8 cellular contexts compared by ENCODE assay signal in the genomic region with DNA sequence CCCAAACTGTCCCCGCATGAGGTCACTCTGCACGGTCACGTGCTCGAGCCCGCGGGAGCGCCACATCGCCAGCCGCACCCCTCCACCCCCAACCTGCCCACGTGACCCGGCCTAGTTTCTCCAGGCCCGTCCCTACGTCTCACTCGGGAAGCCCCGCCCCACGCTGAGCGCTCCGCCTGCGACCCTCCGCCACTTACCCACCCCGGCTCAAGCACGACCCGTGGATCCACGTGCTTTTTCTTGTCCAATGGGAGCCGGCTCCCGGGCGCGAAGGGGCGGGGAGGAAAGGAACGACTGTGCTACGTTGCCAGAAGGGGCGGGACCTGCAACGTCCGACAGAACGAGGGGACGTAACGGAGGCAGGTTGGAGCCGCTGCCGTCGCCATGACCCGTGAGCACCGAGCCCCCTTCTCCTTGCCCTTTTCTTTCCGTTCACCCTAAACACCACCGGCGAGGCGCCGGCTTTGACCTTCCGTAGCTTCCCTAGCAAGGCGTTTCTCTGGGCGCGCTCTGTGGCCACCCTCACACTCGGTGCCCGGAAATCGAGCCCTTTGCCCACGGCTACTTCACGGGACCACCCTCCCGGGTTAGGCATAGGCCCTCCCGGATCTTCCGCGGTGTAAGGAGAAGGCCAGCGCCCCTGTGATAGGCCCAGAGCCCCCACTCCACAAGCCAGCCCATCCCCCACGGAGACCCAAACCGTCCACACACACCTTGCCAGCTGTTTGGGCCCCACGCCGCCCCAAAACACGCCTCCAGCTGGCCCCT. TPM values are rescaled to one million over a fixed set of nuclear protein-coding genes. Genes with fewer than 3 reads are reported as not detected.
DNase-seq lines count a peak whose midpoint lies in the region; ATAC-seq and TF ChIP-seq lines count a peak whose summit lies in the region.

A gene (plus strand): TSS at position 328 of the 768 bp plus-strand sequence. CDS start 57 bp downstream, at position 385.

- H3K4me3 ChIP-seq in PC-3 (ENCODE audit: low read length): peak within 1 kb of the TSS; percentile 96

- 0 out of 2 replicates have a peak, but pooled peaks have one; percentile 3 for TF ChIP-seq EP300 in Ishikawa (IDR thresholded peaks at IDR 0.05; ENCODE audit: borderline replicate concordance)

- TF ChIP-seq CTCF in PC-3 (conservative IDR thresholded peaks at IDR 0.05; ENCODE audit: low read depth, low read length): no peak

- BruUV-seq in PC-3 (replicated peaks; lab: Mats Ljungman, UMichigan): TSS peak; percentile 67

- peak; percentile 84 for ATAC-seq in GM21529 (IDR thresholded peaks at IDR 0.05; ENCODE audit: unreplicated experiment)
- ATAC-seq in PC-3: peak; percentile 96

- no peak for TF ChIP-seq RAD21 in Ishikawa (IDR thresholded peaks at IDR 0.05; ENCODE audit: low read depth)

- H3K27ac ChIP-seq in PC-3 (ENCODE audit: low read length) (peak within 1 kb of the TSS; percentile 74), epithelial cell of prostate (peak within 1 kb of the TSS; percentile 70)

- peaks cover 35% of the 10 kb centered on the region for H3K79me2 ChIP-seq in PC-3 (ENCODE audit: low read length)

- peak within 1 kb of the TSS; percentile 81 for H2AFZ ChIP-seq in PC-3 (ENCODE audit: low read length)

- H3F3A ChIP-seq in PC-3 (ENCODE audit: low read length, unreplicated experiment): no peaks in the 10 kb centered on the region

- no peaks in the 10 kb centered on the region for H3K9me3 ChIP-seq in PC-3 (ENCODE audit: low read length)

- intact Hi-C loops in PC-3 (cut with micrococcal nuclease): loop anchor here (2.0 kb wide), 1 partner anchor 15 kb away; a partner anchor contains a TSS

- peak within 1 kb of the TSS; percentile 90 for H3K4me2 ChIP-seq in PC-3 (ENCODE audit: low read length)

- H3K9ac ChIP-seq in PC-3 (ENCODE audit: low read length): peak within 1 kb of the TSS; percentile 99

- no peaks in the 10 kb centered on the region for H3K9me2 ChIP-seq in PC-3 (replicated peaks; ENCODE audit: low read length)

- CTCF ChIA-PET in PC-3 (lab: Charles Lee): no interaction called here

- H3K27me3 ChIP-seq in PC-3 (ENCODE audit: low read length): no peaks in the 10 kb centered on the region

- H3K4me1 ChIP-seq in PC-3 (ENCODE audit: insufficient read depth, low read length): peaks cover 36% of the 10 kb centered on the region

- peaks cover 5% of the 10 kb centered on the region; the same call in 1 of the 2 replicates for H4K20me1 ChIP-seq in PC-3 (ENCODE audit: low read length)

- H3K36me3 ChIP-seq in PC-3 (ENCODE audit: low read depth, low read length): peaks cover 30% of the 10 kb centered on the region

- peak; percentile 90 for DNase-seq in DMS 273 treated with DMSO at 0.1 percent for 48 hours (lab: John Stamatoyannopoulos, UW)
- DNase-seq in PC-3: peak; percentile 99
- DNase-seq in activated T-cell treated with anti-CD3 and anti-CD28 coated beads for 48 hours (ENCODE audit: low read depth): peak; percentile 100
- DNase-seq in epithelial cell of prostate (ENCODE audit: low read depth, low spot score): peak; percentile 95
- DNase-seq in mucosa of gallbladder (ENCODE audit: low spot score): peak; percentile 100
- DNase-seq in stimulated activated CD8-positive, alpha-beta memory T cell treated with anti-CD3 and anti-CD28 coated beads, Interleukin-4, amount 100 ng/mL, for 4 hours (ENCODE audit: low read depth in 2 of 2, low spot score in 1 of 2): peak; percentile 99 to 100

- POLR2A ChIA-PET in PC-3 (lab: Charles Lee; ENCODE audit: unreplicated experiment): interaction anchor here (0.6 kb wide), 1 partner anchor 15 kb away, joined by 3 read pairs; no protein-coding TSS in a partner anchor

TF ChIP-seq in Ishikawa, 13 proteins besides CTCF, POLR2A, EP300 and RAD21:
- TF ChIP-seq TAF1 (IDR thresholded peaks at IDR 0.05; ENCODE audit: low read depth): peak; percentile 90
- TF ChIP-seq NFIC (IDR thresholded peaks at IDR 0.05): 0 out of 2 replicates have a peak, but pooled peaks have one; percentile 29
- TF ChIP-seq TCF12 (IDR thresholded peaks at IDR 0.05; ENCODE audit: low read depth): no peak; the same call in 1 of the 2 replicates
- TF ChIP-seq, protein P1, sequence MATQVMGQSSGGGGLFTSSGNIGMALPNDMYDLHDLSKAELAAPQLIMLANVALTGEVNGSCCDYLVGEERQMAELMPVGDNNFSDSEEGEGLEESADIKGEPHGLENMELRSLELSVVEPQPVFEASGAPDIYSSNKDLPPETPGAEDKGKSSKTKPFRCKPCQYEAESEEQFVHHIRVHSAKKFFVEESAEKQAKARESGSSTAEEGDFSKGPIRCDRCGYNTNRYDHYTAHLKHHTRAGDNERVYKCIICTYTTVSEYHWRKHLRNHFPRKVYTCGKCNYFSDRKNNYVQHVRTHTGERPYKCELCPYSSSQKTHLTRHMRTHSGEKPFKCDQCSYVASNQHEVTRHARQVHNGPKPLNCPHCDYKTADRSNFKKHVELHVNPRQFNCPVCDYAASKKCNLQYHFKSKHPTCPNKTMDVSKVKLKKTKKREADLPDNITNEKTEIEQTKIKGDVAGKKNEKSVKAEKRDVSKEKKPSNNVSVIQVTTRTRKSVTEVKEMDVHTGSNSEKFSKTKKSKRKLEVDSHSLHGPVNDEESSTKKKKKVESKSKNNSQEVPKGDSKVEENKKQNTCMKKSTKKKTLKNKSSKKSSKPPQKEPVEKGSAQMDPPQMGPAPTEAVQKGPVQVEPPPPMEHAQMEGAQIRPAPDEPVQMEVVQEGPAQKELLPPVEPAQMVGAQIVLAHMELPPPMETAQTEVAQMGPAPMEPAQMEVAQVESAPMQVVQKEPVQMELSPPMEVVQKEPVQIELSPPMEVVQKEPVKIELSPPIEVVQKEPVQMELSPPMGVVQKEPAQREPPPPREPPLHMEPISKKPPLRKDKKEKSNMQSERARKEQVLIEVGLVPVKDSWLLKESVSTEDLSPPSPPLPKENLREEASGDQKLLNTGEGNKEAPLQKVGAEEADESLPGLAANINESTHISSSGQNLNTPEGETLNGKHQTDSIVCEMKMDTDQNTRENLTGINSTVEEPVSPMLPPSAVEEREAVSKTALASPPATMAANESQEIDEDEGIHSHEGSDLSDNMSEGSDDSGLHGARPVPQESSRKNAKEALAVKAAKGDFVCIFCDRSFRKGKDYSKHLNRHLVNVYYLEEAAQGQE (IDR thresholded peaks at IDR 0.05; ENCODE audit: low read depth): no peak
- TF ChIP-seq, protein P2, sequence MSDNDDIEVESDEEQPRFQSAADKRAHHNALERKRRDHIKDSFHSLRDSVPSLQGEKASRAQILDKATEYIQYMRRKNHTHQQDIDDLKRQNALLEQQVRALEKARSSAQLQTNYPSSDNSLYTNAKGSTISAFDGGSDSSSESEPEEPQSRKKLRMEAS (IDR thresholded peaks at IDR 0.05): peak; percentile 96
- TF ChIP-seq YY1 (IDR thresholded peaks at IDR 0.05; ENCODE audit: low read depth): peak; percentile 76
- no peak for TF ChIP-seq ZBTB7A (IDR thresholded peaks at IDR 0.05; ENCODE audit: low read depth)
- TF ChIP-seq CEBPB (IDR thresholded peaks at IDR 0.05): no peak
- 0 out of 2 replicates have a peak, but pooled peaks have one; percentile 51 for TF ChIP-seq EGR1 (IDR thresholded peaks at IDR 0.05)
- TF ChIP-seq, protein P3, sequence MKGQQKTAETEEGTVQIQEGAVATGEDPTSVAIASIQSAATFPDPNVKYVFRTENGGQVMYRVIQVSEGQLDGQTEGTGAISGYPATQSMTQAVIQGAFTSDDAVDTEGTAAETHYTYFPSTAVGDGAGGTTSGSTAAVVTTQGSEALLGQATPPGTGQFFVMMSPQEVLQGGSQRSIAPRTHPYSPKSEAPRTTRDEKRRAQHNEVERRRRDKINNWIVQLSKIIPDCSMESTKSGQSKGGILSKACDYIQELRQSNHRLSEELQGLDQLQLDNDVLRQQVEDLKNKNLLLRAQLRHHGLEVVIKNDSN (IDR thresholded peaks at IDR 0.05): peak; percentile 99
- TF ChIP-seq CREB1 (IDR thresholded peaks at IDR 0.05; ENCODE audit: low read depth): peak; percentile 49; the same call in 1 of the 2 replicates

RNA-seq across cellular contexts. Expression of the gene that starts here (rescaled TPM):
- total RNA-seq in PC-3 (2014; rRNA removed) (665 and 756 TPM in 2 replicates), mucosa of gallbladder (965 TPM)

Comparison
In these comparisons a context has a peak if more than half of its experiments do, and no peak if none do; other contexts are left out.
1. Peak in every context shown above with its lines: DNase-seq, ATAC-seq, H3K4me3 ChIP-seq and H3K27ac ChIP-seq.